24 cellular contexts compared by ENCODE assay signal in the genomic region with DNA sequence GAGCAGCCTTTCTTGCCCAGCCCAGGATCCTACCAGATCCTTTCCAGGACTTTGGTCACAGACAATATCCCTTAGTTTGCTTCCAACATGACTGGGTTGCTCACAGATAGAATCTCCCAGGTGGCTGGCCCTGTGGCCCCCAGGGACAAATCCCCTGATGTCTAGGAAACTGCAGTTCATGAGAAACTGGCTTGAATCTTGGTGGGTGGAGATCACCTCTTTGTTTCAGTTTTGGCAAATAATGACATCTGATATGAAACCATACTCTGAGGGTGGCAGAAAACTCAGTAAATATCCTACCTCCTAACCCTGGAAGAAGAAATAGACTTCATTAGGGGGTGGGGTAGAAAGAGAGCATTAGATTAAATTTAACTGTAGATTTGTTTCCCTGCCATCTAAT.
"Had no signal": no experiment of that assay in that cellular context is flagged by ENCODE, and none has a peak within 500 bp of the region (broad histone marks: within the 10 kb centered on the region; RNA-seq: fewer than 3 reads in every experiment).

No MANE protein-coding gene starts in this region.

- ATAC-seq: activated CD4-positive, alpha-beta T cell treated with anti-CD3 and anti-CD28 coated beads for 36 hours; activated T-helper 17 cell treated with anti-CD3 and anti-CD28 coated beads, Interleukin-2, amount 50 U/mL, for 72 hours; T-cell had no signal

- FAIRE-seq: colon, TTC549 had no signal

- H3K36me3 ChIP-seq: adrenal gland, WERI-Rb-1 had no signal

- H3K27me3 ChIP-seq: adrenal gland had no signal

- H3K9me3 ChIP-seq: adrenal gland had no signal

- H3K4me1 ChIP-seq: adrenal gland had no signal

- DNase-seq: activated CD4-positive, alpha-beta memory T cell treated with anti-CD3 and anti-CD28 coated beads, Interleukin-2, amount 10 ng/mL, durations not matched to agents 7 days and 5 days; activated CD4-positive, alpha-beta T cell treated with anti-CD3 and anti-CD28 coated beads for 36 hours; activated CD4-positive, alpha-beta T cell treated with anti-CD3 and anti-CD28 coated beads, Interleukin-2, amount 50 U/mL, for 1 hour; activated gamma-delta T cell treated with Interleukin-2 at 50 U/mL for 16 hours; activated naive CD4-positive, alpha-beta T cell treated with anti-CD3 and anti-CD28 coated beads, Interleukin-2, amount 10 ng/mL, durations not matched to agents 7 days and 5 days; activated naive CD8-positive, alpha-beta T cell treated with anti-CD3 and anti-CD28 coated beads, Interleukin-2, amount 10 ng/mL, durations not matched to agents 7 days and 5 days; activated T-cell treated with anti-CD3 and anti-CD28 coated beads for 4 hours; activated T-cell treated with anti-CD3 and anti-CD28 coated beads, Interleukin-2, amount 50 U/mL, for 48 hours; adrenal gland; anterior cingulate cortex; cerebellar nuclear complex; NCI-H1048; NCI-H1930; NCI-H446; NCI-H524 treated with DMSO at 0.1 percent for 48 hours; NCI-H774; T-cell; T-helper 2 cell; T1000; WERI-Rb-1 had no signal

- H3K27ac ChIP-seq: adrenal gland, SK-N-MC, WERI-Rb-1 had no signal

- H3K4me3 ChIP-seq: adrenal gland, SK-N-MC had no signal
